36 cellular contexts compared by ENCODE assay signal in the genomic region with DNA sequence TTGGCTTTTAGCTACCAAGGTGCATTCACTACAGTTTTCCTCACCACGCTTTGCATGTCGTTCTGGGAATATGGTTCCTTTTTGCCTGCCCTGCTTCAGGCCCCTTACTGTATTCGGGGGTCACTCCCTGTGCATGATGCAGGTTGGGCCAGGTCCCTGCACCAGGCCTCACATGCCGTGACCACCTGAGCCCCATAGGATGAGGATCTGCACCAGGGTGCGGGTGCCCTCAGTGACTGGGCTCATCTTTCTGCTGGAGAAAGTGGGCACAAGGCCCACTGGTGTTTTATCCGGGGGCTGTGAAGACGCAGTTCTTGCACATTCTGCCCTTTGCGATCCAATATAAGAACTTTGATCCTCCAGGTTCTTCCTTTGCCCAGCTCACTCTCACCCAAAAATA. TPM values are rescaled to one million over a fixed set of nuclear protein-coding genes. Genes with fewer than 3 reads are reported as not detected.
"Had no signal": no experiment of that assay in that cellular context is flagged by ENCODE, and none has a peak within 500 bp of the region (broad histone marks: within the 10 kb centered on the region; RNA-seq: fewer than 3 reads in every experiment).

No MANE protein-coding gene starts in this region.

- ATAC-seq: activated CD8-positive, alpha-beta T cell treated with anti-CD3 and anti-CD28 coated beads for 36 hours; activated naive CD4-positive, alpha-beta T cell treated with anti-CD3 and anti-CD28 coated beads, Interleukin-2, amount 50 U/mL, for 72 hours; activated T-cell treated with anti-CD3 and anti-CD28 coated beads, Interleukin-2, amount 50 U/mL, for 4 hours; activated T-cell treated with anti-CD3 and anti-CD28 coated beads, Interleukin-2, amount 50 U/mL, for 72 hours; activated T-helper 17 cell treated with anti-CD3 and anti-CD28 coated beads, Interleukin-2, amount 50 U/mL, for 72 hours; body of pancreas had no signal

- DNase-seq: activated B cell treated with CpG ODN at 0.5 μM for 24 hours; activated CD4-positive, alpha-beta memory T cell treated with anti-CD3 and anti-CD28 coated beads for 36 hours; activated CD4-positive, alpha-beta T cell treated with anti-CD3 and anti-CD28 coated beads for 4 hours; activated CD4-positive, alpha-beta T cell treated with anti-CD3 and anti-CD28 coated beads, Interleukin-2, amount 10 ng/mL, durations not matched to agents 24 days and 14 days; activated CD4-positive, alpha-beta T cell treated with anti-CD3 and anti-CD28 coated beads, Interleukin-2, amount 50 U/mL, for 1 hour; activated CD4-positive, alpha-beta T cell treated with anti-CD3 and anti-CD28 coated beads, Interleukin-2, amount 50 U/mL, for 4 hours; activated CD4-positive, CD25-positive, alpha-beta regulatory T cell treated with anti-CD3 and anti-CD28 coated beads, Interleukin-2, amount 50 U/mL, for 72 hours; activated CD8-positive, alpha-beta memory T cell treated with anti-CD3 and anti-CD28 coated beads, Interleukin-2, amount 50 U/mL, for 4 hours; activated CD8-positive, alpha-beta T cell treated with anti-CD3 and anti-CD28 coated beads for 36 hours; activated effector memory CD4-positive, alpha-beta T cell treated with anti-CD3 and anti-CD28 coated beads, Interleukin-2, amount 50 U/mL, for 16 hours; activated gamma-delta T cell treated with Interleukin-2 at 50 U/mL for 16 hours; activated naive CD4-positive, alpha-beta T cell; activated naive CD4-positive, alpha-beta T cell treated with anti-CD3 and anti-CD28 coated beads for 36 hours; activated naive CD4-positive, alpha-beta T cell treated with anti-CD3 and anti-CD28 coated beads, Interleukin-2, amount 50 U/mL, for 16 hours; activated naive CD8-positive, alpha-beta T cell treated with anti-CD3 and anti-CD28 coated beads for 36 hours; activated T-cell treated with anti-CD3 and anti-CD28 coated beads for 4 hours; activated T-cell treated with anti-CD3 and anti-CD28 coated beads, Interleukin-2, amount 50 U/mL, for 1 hour; activated T-cell treated with anti-CD3 and anti-CD28 coated beads, Interleukin-2, amount 50 U/mL, for 4 hours; activated T-cell treated with anti-CD3 and anti-CD28 coated beads, Interleukin-2, amount 50 U/mL, for 72 hours; adrenal gland; amniotic stem cell; aorta; body of pancreas; brain microvascular endothelial cell; central memory CD4-positive, alpha-beta T cell; T-helper 1 cell; T-helper 2 cell; T-helper 9 cell had no signal

- H3K27me3 ChIP-seq: adrenal gland, body of pancreas, brain microvascular endothelial cell, breast epithelium, cardiac muscle cell had no signal

- FAIRE-seq: astrocyte, TTC549 had no signal

- H3K4me3 ChIP-seq: adrenal gland, body of pancreas, breast epithelium, cardiac muscle cell had no signal

- H3K36me3 ChIP-seq: breast epithelium had no signal

RNA-seq across cellular contexts. Expression of gene CABP7, which starts 45.7 kb away (rescaled TPM):
- total RNA-seq: activated CD4-positive, alpha-beta T cell treated with anti-CD3 and anti-CD28 coated beads, Interleukin-2, amount 10 ng/mL, durations not matched to agents 24 days and 14 days; activated CD8-positive, alpha-beta memory T cell treated with anti-CD3 and anti-CD28 coated beads for 36 hours; activated T-helper 1 cell treated with anti-CD3 and anti-CD28 coated beads, Interleukin-12 subunit alpha, Interleukin-12 subunit beta, Interleukin-2, Interleukin-4 antibody, amounts not matched to agents 30 ng/mL and 10 ng/mL and 1 ng/mL, durations not matched to agents 14 hours and 24 hours and 36 hours; aorta; astrocyte; breast epithelium; cardiac muscle cell had no signal
